8 cellular contexts compared by ENCODE assay signal in genomic region chrX:134669378-134670098, GRCh38. TPM values are rescaled to one million over a fixed set of nuclear protein-coding genes. Genes with fewer than 3 reads are reported as not detected.
A peak's percentile ranks its signal among the peaks of the same experiment; 100 is the strongest.
DNase-seq lines count a peak whose midpoint lies in the region; FAIRE-seq and TF ChIP-seq lines count a peak whose summit lies in the region.
"Had no signal": no experiment of that assay in that cellular context is flagged by ENCODE, and none has a peak within 500 bp of the region (broad histone marks: within the 10 kb centered on the region; RNA-seq: fewer than 3 reads in every experiment).

No MANE protein-coding gene starts in this region.

- H3K27ac ChIP-seq in uterus: peak overlapping the region; percentile 7 to 46
- no peak overlapping the region for H3K27ac ChIP-seq in H9 (ENCODE audit: insufficient read length, low read depth, low read length)
- no peak overlapping the region for H3K27ac ChIP-seq in colonic mucosa

- H2BK120ac ChIP-seq in H9 (ENCODE audit: low read depth, low read length, poor library complexity, severe bottlenecking): no peak overlapping the region

- H2BK12ac ChIP-seq in H9 (ENCODE audit: insufficient read length, low read depth, low read length): no peak overlapping the region

- no peaks in the 10 kb centered on the region for H3K9me3 ChIP-seq in uterus
- no peaks in the 10 kb centered on the region for H3K9me3 ChIP-seq in H9 (ENCODE audit: control insufficient read depth, low read depth, low read length)
- no peaks in the 10 kb centered on the region for H3K9me3 ChIP-seq in colonic mucosa

- H2BK20ac ChIP-seq in H9 (ENCODE audit: low read depth, low read length, poor library complexity, severe bottlenecking): no peak overlapping the region

- H3K18ac ChIP-seq in H9 (ENCODE audit: insufficient read length, low read depth, low read length): no peak overlapping the region

- DNase-seq in HS-5 (ENCODE audit: low read depth) (peak; percentile 69), bronchial epithelial cell (ENCODE audit: low read depth) (peak; percentile 74), kidney tubule cell (ENCODE audit: low spot score) (peak; percentile 79), uterus (peak; percentile 55 to 66), H9 (no peak), SK-N-DZ (ENCODE audit: low spot score) (no peak), colonic mucosa (no peak)
- DNase-seq: NCI-H187 had no signal

- no peak for TF ChIP-seq POLR2A in uterus (IDR thresholded peaks at IDR 0.05)

- intact Hi-C loops in uterus (cut with DNase I; ENCODE audit: low total_unique reads) (no loop called here), colonic mucosa (cut with DNase I) (no loop called here)

- H3K4me1 Mint-ChIP-seq in H9: peaks cover 3 to 13% of the 10 kb centered on the region in 2 experiments

- H3K27me3 ChIP-seq in bronchial epithelial cell (ENCODE audit: control insufficient read depth, insufficient read depth, low read length): no peaks in the 10 kb centered on the region
- H3K27me3 ChIP-seq in uterus: no peaks in the 10 kb centered on the region
- no peaks in the 10 kb centered on the region for H3K27me3 ChIP-seq in H9 (ENCODE audit: insufficient read depth, low read length)
- no peaks in the 10 kb centered on the region for H3K27me3 ChIP-seq in colonic mucosa

- no peaks in the 10 kb centered on the region for H3K36me3 ChIP-seq in bronchial epithelial cell (ENCODE audit: control insufficient read depth, insufficient read depth, low read length)
- no peaks in the 10 kb centered on the region for H3K36me3 ChIP-seq in uterus
- H3K36me3 ChIP-seq in colonic mucosa: no peaks in the 10 kb centered on the region

- no peak overlapping the region for H4K91ac ChIP-seq in H9 (ENCODE audit: insufficient read length, low read depth, low read length)

- no peak overlapping the region for H3K4me2 ChIP-seq in H9 (ENCODE audit: insufficient read depth, insufficient read length, low read length)

- no peaks in the 10 kb centered on the region for H3K79me2 ChIP-seq in H9 (ENCODE audit: insufficient read depth, low read length)

- H3K9ac ChIP-seq in H9 (ENCODE audit: extremely low read depth, insufficient read length, low read length) (no peak overlapping the region), colonic mucosa (ENCODE audit: low read depth in 2 of 2, low read length in 2 of 2) (no peak overlapping the region)

- no peak for FAIRE-seq in bronchial epithelial cell (lab: Jason Lieb, UNC)

- no peak overlapping the region for H3K4ac ChIP-seq in H9 (ENCODE audit: low read depth, low read length)

- no peak overlapping the region for H3T11ph ChIP-seq in H9 (ENCODE audit: low read length)

- no peak overlapping the region for H2BK5ac ChIP-seq in H9 (ENCODE audit: insufficient read length, low read length)

- H3K27me3 Mint-ChIP-seq in H9 (ENCODE audit: low read depth): no peaks in the 10 kb centered on the region; the same call in 1 of the 2 replicates

- TF ChIP-seq CTCF in bronchial epithelial cell (IDR thresholded peaks at IDR 0.05; ENCODE audit: insufficient read depth, low read length, severe bottlenecking): no peak
- TF ChIP-seq CTCF in uterus (IDR thresholded peaks at IDR 0.05): no peak
- TF ChIP-seq CTCF in H9 (conservative IDR thresholded peaks at IDR 0.05): no peak
- no peak for TF ChIP-seq CTCF in colonic mucosa (IDR thresholded peaks at IDR 0.05)

- H3K23me2 ChIP-seq in H9 (ENCODE audit: insufficient read length, low read depth, low read length, poor library complexity, severe bottlenecking): no peaks in the 10 kb centered on the region

- H3K4me1 ChIP-seq in uterus: no peaks in the 10 kb centered on the region
- peaks cover 5% of the 10 kb centered on the region; the same call in 1 of the 2 replicates for H3K4me1 ChIP-seq in H9 (ENCODE audit: insufficient read depth, low read length)
- no peaks in the 10 kb centered on the region for H3K4me1 ChIP-seq in colonic mucosa

- no peak overlapping the region for H4K8ac ChIP-seq in H9 (replicated peaks; ENCODE audit: insufficient read length, low read depth, low read length)

- H4K20me1 ChIP-seq in H9 (ENCODE audit: control insufficient read depth, insufficient read depth, insufficient read length): no peaks in the 10 kb centered on the region

- no peak overlapping the region for H2BK15ac ChIP-seq in H9 (ENCODE audit: low read depth, low read length)

- no peaks in the 10 kb centered on the region; a peak in 1 of 7 replicates for H3K36me3 Mint-ChIP-seq in H9 (ENCODE audit: insufficient read depth in 1 of 3, low read depth in 3 of 3)

- H2AFZ ChIP-seq in H9 (ENCODE audit: low read length): no peak overlapping the region

- peaks cover 2 to 64% of the 10 kb centered on the region in 2 experiments; a peak in 3 of 5 replicates for H3K9me3 Mint-ChIP-seq in H9

- WGBS in H9 (ENCODE audit: extremely low coverage, insufficient read length, low lambda C conversion rate): no CpG with 5 or more reads among the region's 14 CpGs

- no peak overlapping the region for H3K4me3 Mint-ChIP-seq in H9

- no peak overlapping the region for H3K4me3 ChIP-seq in bronchial epithelial cell (ENCODE audit: low read depth, low read length)
- no peak overlapping the region for H3K4me3 ChIP-seq in uterus
- no peak overlapping the region for H3K4me3 ChIP-seq in colonic mucosa

- H2AK5ac ChIP-seq in H9 (ENCODE audit: insufficient read length, low read length): no peak overlapping the region

- H4K5ac ChIP-seq in H9 (ENCODE audit: insufficient read length, low read depth, low read length): no peak overlapping the region

- no peak overlapping the region for H3K56ac ChIP-seq in H9 (ENCODE audit: insufficient read length, low read depth, low read length)

- no peaks in the 10 kb centered on the region for H3K79me1 ChIP-seq in H9 (ENCODE audit: insufficient read depth, low read depth, low read length, poor library complexity, severe bottlenecking)

- no peak overlapping the region for H3K14ac ChIP-seq in H9 (ENCODE audit: insufficient read depth, low read length)

- no peak overlapping the region for H3K27ac Mint-ChIP-seq in H9

- H3K23ac ChIP-seq in H9 (ENCODE audit: insufficient read length, low read depth, low read length): no peak overlapping the region

RNA-seq across cellular contexts. Expression of gene PLAC1, which starts 11.3 kb away (rescaled TPM):
- total RNA-seq in bronchial epithelial cell: 1.3 and 5.1 TPM in 2 replicates
- 1 to 10 TPM in 1 of 4 donors, not detected in 3; 1.9 TPM for total RNA-seq in uterus
- total RNA-seq in H9 (2021): 0.50 and 0.68 TPM in 2 replicates
- polyA plus RNA-seq in SK-N-DZ (2014; cell fraction: cytosol; rRNA removed): 4.8 and 6.7 TPM in 2 replicates
- 1.0 and 2.4 TPM in 2 replicates for polyA plus RNA-seq in SK-N-DZ (2014; cell fraction: nucleus; rRNA removed)
- total RNA-seq in colonic mucosa: not detected

Comparison
In these comparisons a context has a peak if more than half of its experiments do, and no peak if none do; other contexts are left out.
1. DNase-seq: peak in HS-5 (single experiment), bronchial epithelial cell (single experiment), kidney tubule cell (single experiment) and uterus (2 of 2); none in H9 (single experiment), SK-N-DZ (single experiment) and colonic mucosa (single experiment).
2. H3K27ac ChIP-seq: peak in uterus (2 of 2); none in H9 (single experiment) and colonic mucosa (single experiment).